In the genomic region with DNA sequence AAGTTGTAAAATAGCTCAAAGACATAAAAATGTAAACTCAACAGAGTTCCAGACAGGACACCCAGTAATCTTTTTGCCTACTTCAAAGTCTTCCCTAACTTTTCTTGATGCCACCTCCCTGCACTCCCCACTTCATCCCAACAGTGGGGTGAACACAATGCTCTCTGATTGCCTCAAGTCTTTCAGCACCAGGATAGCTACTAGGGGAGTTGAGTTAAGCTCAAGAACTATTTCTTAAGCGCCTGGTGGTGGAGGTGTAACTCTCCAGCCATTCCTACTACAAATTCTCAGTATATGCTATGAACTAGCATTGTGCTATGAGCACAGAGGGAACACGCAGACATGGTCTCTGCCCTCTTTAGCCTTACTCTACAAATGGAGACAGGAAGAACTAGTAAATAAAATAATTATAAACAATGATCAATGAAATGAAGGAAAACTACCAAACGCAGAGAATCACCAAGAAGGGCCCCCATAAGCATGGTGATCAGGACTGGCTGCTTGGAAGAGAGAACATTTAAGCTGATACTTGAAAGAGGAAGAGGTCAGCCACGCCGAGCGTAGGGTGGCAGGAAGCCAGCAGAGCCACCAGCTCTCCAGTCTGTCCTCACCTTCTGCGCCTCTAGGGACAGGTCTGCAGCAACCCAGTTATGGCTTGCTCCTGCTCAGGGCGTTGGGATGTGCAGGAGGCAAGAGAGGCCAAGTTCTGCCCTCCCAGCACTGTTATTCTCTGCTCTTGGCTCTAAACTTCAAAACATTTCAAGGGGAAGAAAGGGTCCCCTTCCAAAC, we compare ENCODE assay signal across 10 cellular contexts. TPM values are rescaled to one million over a fixed set of nuclear protein-coding genes. Genes with fewer than 3 reads are reported as not detected.
DNase-seq lines count a peak whose midpoint lies in the region; ATAC-seq, FAIRE-seq and TF ChIP-seq lines count a peak whose summit lies in the region.
"Had no signal": no experiment of that assay in that cellular context is flagged by ENCODE, and none has a peak within 500 bp of the region (broad histone marks: within the 10 kb centered on the region; RNA-seq: fewer than 3 reads in every experiment).

No MANE protein-coding gene starts in this region.

- TF ChIP-seq POLR2A in GM12892 (IDR thresholded peaks at IDR 0.05; ENCODE audit: low read depth, low read length) (no peak), H1 (IDR thresholded peaks at IDR 0.05; ENCODE audit: control extremely low read depth in 1 of 2, low read depth in 2 of 2, low read length in 2 of 2) (no peak), H54 (IDR thresholded peaks at IDR 0.05; ENCODE audit: low read depth, low read length) (no peak)

- no peak for TF ChIP-seq CTCF in H1 (IDR thresholded peaks at IDR 0.05; ENCODE audit: control extremely low read depth in 1 of 3, insufficient read depth in 1 of 3, low read depth in 1 of 3, low read length in 3 of 3)

- no peaks in the 10 kb centered on the region for H3K36me3 ChIP-seq in HUES64 (ENCODE audit: insufficient read depth, low read length)
- no peaks in the 10 kb centered on the region for H3K36me3 ChIP-seq in H1 (ENCODE audit: control insufficient read depth in 2 of 4, insufficient read depth in 4 of 4, low read length in 3 of 4)

- 84% methylated on average over 7 of the region's 8 CpGs for WGBS in HUES64
- 87% methylated on average over 8 of the region's 8 CpGs; no CpG with 5 or more reads in 1 of the 2 experiments for WGBS in H1 (ENCODE audit: extremely low coverage in 1 of 2, insufficient coverage in 1 of 2, insufficient read length in 1 of 2, insufficient replicate concordance in 2 of 2, low coverage in 1 of 2, low lambda C conversion rate in 2 of 2, missing lambda C conversion rate in 1 of 2), 2 experiments

- no peak overlapping the region for H2AK5ac ChIP-seq in H1 (ENCODE audit: low read depth, low read length)

- no peak overlapping the region for H3K14ac ChIP-seq in H1 (ENCODE audit: insufficient read length)

- H2BK120ac ChIP-seq in H1 (replicated peaks; ENCODE audit: low read depth, low read length): no peak overlapping the region

- H3K4me1 ChIP-seq in HUES64 (ENCODE audit: insufficient read depth, low read length) (peaks cover 16% of the 10 kb centered on the region), H1 (replicated peaks in 1 of 4; ENCODE audit: control insufficient read depth in 3 of 4, insufficient read depth in 4 of 4, low read length in 3 of 4) (peaks cover 0 to 10% (median 2%) of the 10 kb centered on the region in 4 experiments; a peak in 3 of 7 replicates)

- FAIRE-seq in GM12892 (lab: Jason Lieb, UNC): peak; percentile 64
- FAIRE-seq in H1 (lab: Jason Lieb, UNC): no peak
- no peak for FAIRE-seq in H54 (lab: Jason Lieb, UNC)

- H3K18ac ChIP-seq in H1 (ENCODE audit: extremely low read depth, low read length): no peak overlapping the region

- no peaks in the 10 kb centered on the region for H3K23me2 ChIP-seq in H1 (ENCODE audit: low read depth, low read length)

- CTCF ChIA-PET in H1 (lab: Charles Lee; ENCODE audit: partially characterized antibody): interaction anchor here (0.6 to 2.4 kb wide), 12 partner anchors 10 to 408 kb away, joined by 3 to 10 read pairs (median 4); a partner anchor contains a TSS

- H3K27ac ChIP-seq in HUES64 (ENCODE audit: low read depth, low read length): peak overlapping the region; percentile 28; the same call in 1 of the 2 replicates
- no peak overlapping the region; the same call in 1 of the 2 replicates for H3K27ac ChIP-seq in H1 (ENCODE audit: low read depth, low read length)

- no peaks in the 10 kb centered on the region for H3K79me2 ChIP-seq in H1 (ENCODE audit: control insufficient read depth in 1 of 2, insufficient read depth in 2 of 2, low read length in 2 of 2)

- no peak overlapping the region for H2BK15ac ChIP-seq in H1 (ENCODE audit: low read length)

- H3K4me2 ChIP-seq in H1 (ENCODE audit: insufficient read depth in 1 of 2, low read depth in 2 of 2, low read length in 2 of 2): peak overlapping the region; percentile 14 to 49; a peak in 2 of 4 replicates

- DNase-seq in GM12892 (ENCODE audit: insufficient read length) (no peak), H1 (ENCODE audit: low read depth in 1 of 2, low spot score in 2 of 2) (no peak), middle frontal gyrus (ENCODE audit: extremely low spot score, low spot score) (no peak), H54 (ENCODE audit: insufficient read length, low spot score) (no peak)
- DNase-seq in activated CD8-positive, alpha-beta memory T cell treated with anti-CD3 and anti-CD28 coated beads for 24 hours: no peak
- DNase-seq in stimulated activated CD4-positive, alpha-beta T cell treated with anti-CD3 and anti-CD28 coated beads, Interleukin-2, amount 100 ng/mL, for 24 hours: no peak
- DNase-seq: NCI-H146 had no signal

- H3K27me3 ChIP-seq in HUES64 (ENCODE audit: insufficient read depth, low read length): no peaks in the 10 kb centered on the region
- no peaks in the 10 kb centered on the region for H3K27me3 ChIP-seq in H1 (replicated peaks in 1 of 4; ENCODE audit: control insufficient read depth in 3 of 4, extremely low read depth in 1 of 4, insufficient read depth in 3 of 4, low read length in 3 of 4)

- H3K9me3 ChIP-seq in HUES64 (ENCODE audit: insufficient read depth, low read depth, low read length): no peaks in the 10 kb centered on the region
- no peaks in the 10 kb centered on the region for H3K9me3 ChIP-seq in H1 (ENCODE audit: insufficient read depth in 2 of 2, low read depth in 1 of 2, low read length in 1 of 2)

- no peak overlapping the region for H4K91ac ChIP-seq in H1 (replicated peaks; ENCODE audit: insufficient read length, low read length)

- POLR2A ChIA-PET in H1 (lab: Charles Lee; ENCODE audit: partially characterized antibody): interaction anchor here (1.5 kb wide), 1 partner anchor 17 kb away, joined by 6 read pairs; a partner anchor contains a TSS

- H4K8ac ChIP-seq in H1 (ENCODE audit: extremely low read depth, insufficient read depth, low read length): no peak overlapping the region

- no peak overlapping the region for H3K4ac ChIP-seq in H1 (replicated peaks; ENCODE audit: insufficient read length, low read depth, low read length)

- TF ChIP-seq RAD21 in H1 (IDR thresholded peaks at IDR 0.05 in 1 of 2, conservative IDR thresholded peaks at IDR 0.05 in 1 of 2; ENCODE audit: low read depth in 2 of 2, low read length in 2 of 2): no peak

- TF ChIP-seq EP300 in H1 (IDR thresholded peaks at IDR 0.05; ENCODE audit: borderline replicate concordance in 1 of 2, low read depth in 2 of 2, low read length in 2 of 2): no peak

- H3K56ac ChIP-seq in H1 (replicated peaks; ENCODE audit: insufficient read length, low read depth, low read length): no peak overlapping the region

- ATAC-seq in GM21515 (IDR thresholded peaks at IDR 0.05; ENCODE audit: unreplicated experiment): peak; percentile 51
- ATAC-seq: T-cell had no signal

- H3K9ac ChIP-seq in HUES64 (ENCODE audit: low read depth, low read length) (no peak overlapping the region), H1 (replicated peaks in 1 of 4; ENCODE audit: extremely low read depth in 1 of 4, low read depth in 3 of 4, low read length in 3 of 4) (no peak overlapping the region)

- H3K79me1 ChIP-seq in H1 (ENCODE audit: low read depth, low read length): no peaks in the 10 kb centered on the region

- H2BK12ac ChIP-seq in H1 (ENCODE audit: low read depth, low read length): no peak overlapping the region

- H3K4me3 ChIP-seq in HUES64 (ENCODE audit: low read length) (no peak overlapping the region), H1 (ENCODE audit: extremely low read depth in 1 of 4, insufficient read depth in 2 of 4, low read depth in 3 of 4, low read length in 4 of 4) (no peak overlapping the region)

- H4K20me1 ChIP-seq in H1 (replicated peaks in 1 of 2; ENCODE audit: control insufficient read depth in 1 of 2, insufficient read depth in 2 of 2, low read length in 2 of 2): no peaks in the 10 kb centered on the region

- H2BK5ac ChIP-seq in H1 (ENCODE audit: low read depth, low read length): no peak overlapping the region

- H3K23ac ChIP-seq in H1 (ENCODE audit: insufficient read length): no peak overlapping the region

- H4K5ac ChIP-seq in H1 (ENCODE audit: insufficient read length, low read depth, low read length): no peak overlapping the region

- H2AFZ ChIP-seq in H1 (ENCODE audit: low read length): peak overlapping the region; percentile 74

- H2BK20ac ChIP-seq in H1 (ENCODE audit: low read length): no peak overlapping the region; the same call in 1 of the 2 replicates

TF ChIP-seq in H1, 55 proteins besides CTCF, POLR2A, EP300 and RAD21:
- TF ChIP-seq KDM5A (IDR thresholded peaks at IDR 0.05; ENCODE audit: low read length): no peak
- TF ChIP-seq NANOG (IDR thresholded peaks at IDR 0.05; ENCODE audit: insufficient read depth, low read depth, low read length, poor library complexity, severe bottlenecking): no peak
- TF ChIP-seq JUND (IDR thresholded peaks at IDR 0.05; ENCODE audit: low read length): no peak
- peak; percentile 9 for TF ChIP-seq KDM4A (IDR thresholded peaks at IDR 0.05; ENCODE audit: low read depth, low read length, severe bottlenecking)
- no peak for TF ChIP-seq TBP (IDR thresholded peaks at IDR 0.05; ENCODE audit: low read depth, low read length)

RNA-seq across cellular contexts. Expression of a gene that starts 16.7 kb away (rescaled TPM):
- 15.6 TPM for polyA plus RNA-seq in GM12892 (2012; ENCODE audit: missing spikeins)
- polyA plus RNA-seq in HUES64 (2013, experiment 1 of 2): 7.5 TPM
- polyA plus RNA-seq in HUES64 (2013, experiment 2 of 2): 12.6 TPM
- 11.9 and 13.5 TPM in 2 replicates for total RNA-seq in H1 (2021; fragmentation: NEBNext Ultra II Directional; extraction: Animal tissue kit (Norgen Biotek cat#: 25700))
- 2.7 and 4.4 TPM in 2 replicates for polyA plus RNA-seq in H1 (2011; rRNA removed)
- 7.1 TPM for polyA plus RNA-seq in H1 (2011; cell fraction: cytosol; rRNA removed)
- 3.6 TPM for polyA plus RNA-seq in H1 (2011; cell fraction: nucleus; rRNA removed)
- 4.2 to 10.6 TPM (median 6.0 TPM) in 4 replicates for polyA plus RNA-seq in H1 (2012, experiment 1 of 2)
- polyA plus RNA-seq in H1 (2012, experiment 2 of 2): 0.88 TPM
- 30.5 TPM for polyA plus RNA-seq in H1 (2013, experiment 1 of 2)
- polyA plus RNA-seq in H1 (2013, experiment 2 of 2): 27.2 TPM
- 3.1 and 5.2 TPM in 2 replicates for polyA minus RNA-seq in H1 (2011; rRNA and poly(A)+ RNA removed)
- 4.4 TPM for polyA minus RNA-seq in H1 (2011; cell fraction: cytosol; rRNA and poly(A)+ RNA removed)
- polyA minus RNA-seq in H1 (2011; cell fraction: nucleus; rRNA and poly(A)+ RNA removed): 23.2 TPM

RNA-seq across cellular contexts. Expression of a gene that starts 38.6 kb away (rescaled TPM):
- polyA plus RNA-seq in GM12892 (2012; ENCODE audit: missing spikeins): not detected
- 17.8 TPM for polyA plus RNA-seq in HUES64 (2013, experiment 1 of 2)
- 30.6 TPM for polyA plus RNA-seq in HUES64 (2013, experiment 2 of 2)
- total RNA-seq in H1 (2021; fragmentation: NEBNext Ultra II Directional; extraction: Animal tissue kit (Norgen Biotek cat#: 25700)): not detected in 2 replicates
- polyA plus RNA-seq in H1 (2011; rRNA removed): 0.15 and 0.28 TPM in 2 replicates
- polyA plus RNA-seq in H1 (2011; cell fraction: cytosol; rRNA removed): 0.35 TPM
- 0.36 TPM for polyA plus RNA-seq in H1 (2011; cell fraction: nucleus; rRNA removed)
- 0.25 to 0.59 TPM (median 0.49 TPM) in 4 replicates for polyA plus RNA-seq in H1 (2012, experiment 1 of 2)
- not detected for polyA plus RNA-seq in H1 (2012, experiment 2 of 2)
- 0.06 TPM for polyA plus RNA-seq in H1 (2013, experiment 1 of 2)
- 0.13 TPM for polyA plus RNA-seq in H1 (2013, experiment 2 of 2)
- 0.24 and 0.54 TPM in 2 replicates for polyA minus RNA-seq in H1 (2011; rRNA and poly(A)+ RNA removed)
- not detected for polyA minus RNA-seq in H1 (2011; cell fraction: cytosol; rRNA and poly(A)+ RNA removed)
- polyA minus RNA-seq in H1 (2011; cell fraction: nucleus; rRNA and poly(A)+ RNA removed): 0.20 TPM
- total RNA-seq: T-cell had no signal
